In genomic region chr1:39901486-39902120, GRCh38 we compare ENCODE assay signal across 8 cellular contexts. TPM values are rescaled to one million over a fixed set of nuclear protein-coding genes. Genes with fewer than 3 reads are reported as not detected.
A peak's percentile ranks its signal among the peaks of the same experiment; 100 is the strongest.
DNase-seq lines count a peak whose midpoint lies in the region; ATAC-seq and TF ChIP-seq lines count a peak whose summit lies in the region.

MYCL (minus strand) TSS chr1:39901917; CDS start chr1:39901434, 483 bp downstream.

- H3K36me3 Mint-ChIP-seq in CD8-positive, alpha-beta T cell: no peaks in the 10 kb centered on the region
- H3K36me3 Mint-ChIP-seq in activated T-cell treated with anti-CD3 and anti-CD28 coated beads, Interleukin-2, amount 50 U/mL, for 4 hours (ENCODE audit: insufficient read depth): no peaks in the 10 kb centered on the region
- H3K36me3 Mint-ChIP-seq in natural killer cell: no peaks in the 10 kb centered on the region
- H3K36me3 Mint-ChIP-seq in stimulated activated naive CD8-positive, alpha-beta T cell treated with anti-CD3 and anti-CD28 coated beads, Interleukin-15, Interleukin-2, amounts not matched to agents 100 ng/mL and 50 ng/mL, for 24 hours (ENCODE audit: low read depth): no peaks in the 10 kb centered on the region

- H3F3A ChIP-seq in PC-3 (ENCODE audit: low read length, unreplicated experiment): no peaks in the 10 kb centered on the region

- peak within 1 kb of the TSS; percentile 99 for H3K4me2 ChIP-seq in PC-3 (ENCODE audit: low read length)

- no peaks in the 10 kb centered on the region for H3K79me2 ChIP-seq in PC-3 (ENCODE audit: low read length)

- no peaks in the 10 kb centered on the region for H3K9me3 Mint-ChIP-seq in CD8-positive, alpha-beta T cell
- no peaks in the 10 kb centered on the region for H3K9me3 Mint-ChIP-seq in activated T-cell treated with anti-CD3 and anti-CD28 coated beads, Interleukin-2, amount 50 U/mL, for 4 hours
- H3K9me3 Mint-ChIP-seq in natural killer cell: no peaks in the 10 kb centered on the region
- no peaks in the 10 kb centered on the region for H3K9me3 Mint-ChIP-seq in stimulated activated naive CD8-positive, alpha-beta T cell treated with anti-CD3 and anti-CD28 coated beads, Interleukin-15, Interleukin-2, amounts not matched to agents 100 ng/mL and 50 ng/mL, for 24 hours

- CTCF ChIA-PET in CD8-positive, alpha-beta T cell (lab: Charles Lee): interaction anchor here (0.9 to 10.7 kb wide), 25 partner anchors 8 to 159 kb away, joined by 3 to 149 read pairs (median 5); partner anchors contain the start of gene TRIT1
- CTCF ChIA-PET in PC-3 (lab: Charles Lee): interaction anchor here (0.6 to 1.5 kb wide), 11 partner anchors 8 to 163 kb away, joined by 3 to 26 read pairs (median 5); partner anchors contain the start of genes PPIE and TRIT1

- H3K4me1 Mint-ChIP-seq in CD8-positive, alpha-beta T cell (ENCODE audit: low read depth): peaks cover 7% of the 10 kb centered on the region
- H3K4me1 Mint-ChIP-seq in activated T-cell treated with anti-CD3 and anti-CD28 coated beads, Interleukin-2, amount 50 U/mL, for 4 hours (ENCODE audit: low read depth): peaks cover 7% of the 10 kb centered on the region
- peaks cover 0 to 12% of the 10 kb centered on the region in 2 donors for H3K4me1 Mint-ChIP-seq in natural killer cell
- H3K4me1 Mint-ChIP-seq in stimulated activated naive CD8-positive, alpha-beta T cell treated with anti-CD3 and anti-CD28 coated beads, Interleukin-15, Interleukin-2, amounts not matched to agents 100 ng/mL and 50 ng/mL, for 24 hours (ENCODE audit: low read depth): no peaks in the 10 kb centered on the region

- no peaks in the 10 kb centered on the region for H3K36me3 ChIP-seq in CD8-positive, alpha-beta T cell (ENCODE audit: insufficient read depth, low read length)
- no peaks in the 10 kb centered on the region for H3K36me3 ChIP-seq in PC-3 (ENCODE audit: low read depth, low read length)

- no peaks in the 10 kb centered on the region for H4K20me1 ChIP-seq in PC-3 (ENCODE audit: low read length)

- H3K27ac Mint-ChIP-seq in CD8-positive, alpha-beta T cell: no peak within 1 kb of the TSS
- no peak within 1 kb of the TSS for H3K27ac Mint-ChIP-seq in natural killer cell
- no peak within 1 kb of the TSS for H3K27ac Mint-ChIP-seq in stimulated activated naive CD8-positive, alpha-beta T cell treated with anti-CD3 and anti-CD28 coated beads, Interleukin-15, Interleukin-2, amounts not matched to agents 100 ng/mL and 50 ng/mL, for 24 hours

- H3K4me3 ChIP-seq in CD8-positive, alpha-beta T cell (ENCODE audit: low read depth, low read length): peak within 1 kb of the TSS; percentile 66
- H3K4me3 ChIP-seq in PC-3 (ENCODE audit: low read length) (peak within 1 kb of the TSS; percentile 86), fibroblast of mammary gland (ENCODE audit: control insufficient read depth, low read depth, low read length) (peak within 1 kb of the TSS; percentile 49)

- no TSS peak for BruUV-seq in PC-3 (replicated peaks; lab: Mats Ljungman, UMichigan)

- H3K9me3 ChIP-seq in CD8-positive, alpha-beta T cell (ENCODE audit: low read length): no peaks in the 10 kb centered on the region
- no peaks in the 10 kb centered on the region for H3K9me3 ChIP-seq in PC-3 (ENCODE audit: low read length)

- peak in 6 of 7 experiments; percentile 43 to 70 (median 61) for DNase-seq in CD8-positive, alpha-beta T cell
- peak; percentile 94 for DNase-seq in PC-3
- DNase-seq in activated T-cell treated with anti-CD3 and anti-CD28 coated beads, Interleukin-2, amount 50 U/mL, for 4 hours: peak; percentile 56
- DNase-seq in fibroblast of mammary gland (ENCODE audit: low read depth): peak; percentile 39
- peak; percentile 42 for DNase-seq in natural killer cell

- peaks cover 56% of the 10 kb centered on the region for H3K27me3 Mint-ChIP-seq in CD8-positive, alpha-beta T cell (ENCODE audit: low read depth)
- H3K27me3 Mint-ChIP-seq in activated T-cell treated with anti-CD3 and anti-CD28 coated beads, Interleukin-2, amount 50 U/mL, for 4 hours (ENCODE audit: low read depth): peaks cover 62% of the 10 kb centered on the region
- peaks cover 42 to 55% of the 10 kb centered on the region in 2 donors for H3K27me3 Mint-ChIP-seq in natural killer cell (ENCODE audit: low read depth in 2 of 2)
- peaks cover 61% of the 10 kb centered on the region for H3K27me3 Mint-ChIP-seq in stimulated activated naive CD8-positive, alpha-beta T cell treated with anti-CD3 and anti-CD28 coated beads, Interleukin-15, Interleukin-2, amounts not matched to agents 100 ng/mL and 50 ng/mL, for 24 hours

- H3K27me3 ChIP-seq in CD8-positive, alpha-beta T cell (ENCODE audit: insufficient read depth, low read length): peaks cover 18% of the 10 kb centered on the region
- no peaks in the 10 kb centered on the region for H3K27me3 ChIP-seq in PC-3 (ENCODE audit: low read length)

- peak within 1 kb of the TSS; percentile 55 for H3K9ac ChIP-seq in PC-3 (ENCODE audit: low read length)

- no peaks in the 10 kb centered on the region for H3K9me2 ChIP-seq in PC-3 (replicated peaks; ENCODE audit: low read length)

- peak within 1 kb of the TSS; percentile 89 for H2AFZ ChIP-seq in PC-3 (ENCODE audit: low read length)

- POLR2A ChIA-PET in CD8-positive, alpha-beta T cell (lab: Charles Lee): interaction anchor here (0.8 to 2.0 kb wide), 2 partner anchors 17 to 84 kb away, joined by 7 to 8 read pairs; no protein-coding TSS in a partner anchor
- POLR2A ChIA-PET in PC-3 (lab: Charles Lee; ENCODE audit: unreplicated experiment): interaction anchor here (0.6 to 1.5 kb wide), 2 partner anchors 55 to 65 kb away, joined by 3 to 8 read pairs; no protein-coding TSS in a partner anchor

- peak; percentile 81 for ATAC-seq in CD8-positive, alpha-beta T cell
- ATAC-seq in GM19397 (IDR thresholded peaks at IDR 0.05; ENCODE audit: unreplicated experiment) (peak; percentile 54), HG03521 (IDR thresholded peaks at IDR 0.05; ENCODE audit: unreplicated experiment) (peak; percentile 57), PC-3 (peak; percentile 87), natural killer cell (peak; percentile 74 to 78 (median 78))
- peak; percentile 80 to 81 for ATAC-seq in activated T-cell treated with anti-CD3 and anti-CD28 coated beads, Interleukin-2, amount 50 U/mL, for 4 hours

- intact Hi-C loops in CD8-positive, alpha-beta T cell (cut with DNase I, micrococcal nuclease): loop anchor here (1.0 kb wide), 2 partner anchors 18 to 85 kb away; partner anchors contain the start of gene TRIT1 (in 2 of the 2)
- intact Hi-C loops in PC-3 (cut with micrococcal nuclease): loop anchor here (1.0 to 2.0 kb wide), 4 partner anchors 8 to 84 kb away; no protein-coding TSS in a partner anchor
- intact Hi-C loops in natural killer cell (cut with micrococcal nuclease): loop anchor here (5.0 kb wide), 1 partner anchor 84 kb away; no protein-coding TSS in a partner anchor

- peak within 1 kb of the TSS; percentile 77 for H3K4me3 Mint-ChIP-seq in CD8-positive, alpha-beta T cell
- H3K4me3 Mint-ChIP-seq in activated T-cell treated with anti-CD3 and anti-CD28 coated beads, Interleukin-2, amount 50 U/mL, for 4 hours: peak within 1 kb of the TSS; percentile 71
- peak within 1 kb of the TSS; percentile 75 for H3K4me3 Mint-ChIP-seq in natural killer cell
- peak within 1 kb of the TSS; percentile 69 for H3K4me3 Mint-ChIP-seq in stimulated activated naive CD8-positive, alpha-beta T cell treated with anti-CD3 and anti-CD28 coated beads, Interleukin-15, Interleukin-2, amounts not matched to agents 100 ng/mL and 50 ng/mL, for 24 hours

- TF ChIP-seq CTCF in CD8-positive, alpha-beta T cell (IDR thresholded peaks at IDR 0.05): no peak
- no peak for TF ChIP-seq CTCF in PC-3 (conservative IDR thresholded peaks at IDR 0.05; ENCODE audit: low read depth, low read length)
- no peak for TF ChIP-seq CTCF in fibroblast of mammary gland (conservative IDR thresholded peaks at IDR 0.05; ENCODE audit: control insufficient read depth, insufficient read depth, low read depth, low read length)
- TF ChIP-seq CTCF in natural killer cell (IDR thresholded peaks at IDR 0.05): no peak

- no peak within 1 kb of the TSS for H3K27ac ChIP-seq in CD8-positive, alpha-beta T cell (ENCODE audit: low read depth, low read length)
- H3K27ac ChIP-seq in PC-3 (ENCODE audit: low read length): 0 out of 2 replicates have a peak within 1 kb of the TSS, but pooled peaks have one; percentile 10

- peaks cover 4% of the 10 kb centered on the region for H3K4me1 ChIP-seq in CD8-positive, alpha-beta T cell (ENCODE audit: insufficient read depth, low read length)
- H3K4me1 ChIP-seq in PC-3 (ENCODE audit: insufficient read depth, low read length): peaks cover 7% of the 10 kb centered on the region; the same call in 1 of the 2 replicates

RNA-seq across cellular contexts. Expression of gene MYCL, which starts in this region (rescaled TPM):
- under 1 TPM in 1 of 2 experiments, not detected in 1; 0.22 TPM for total RNA-seq in CD8-positive, alpha-beta T cell
- total RNA-seq in PC-3 (2014; rRNA removed) (4.0 and 6.6 TPM in 2 replicates), natural killer cell (1 to 10 TPM in 1 of 3 donors, under 1 TPM in 2; 0.70 to 1.9 (median 0.92) TPM)
- total RNA-seq in activated T-cell treated with anti-CD3 and anti-CD28 coated beads, Interleukin-2, amount 50 U/mL, for 4 hours: under 1 TPM; 0.08 to 0.38 (median 0.18) TPM

Comparison
In these comparisons a context has a peak if more than half of its experiments do, and no peak if none do; other contexts are left out.
1. Peak in DNase-seq, ATAC-seq and H3K4me3 ChIP-seq in CD8-positive, alpha-beta T cell; RNA of the gene not detected or under 1 TPM.
2. Peak in DNase-seq and ATAC-seq in activated T-cell treated with anti-CD3 and anti-CD28 coated beads, Interleukin-2, amount 50 U/mL, for 4 hours; RNA of the gene not detected or under 1 TPM.
3. DNase-seq: peak in every context shown above with its lines; median percentile 94 in PC-3; 61 in CD8-positive, alpha-beta T cell; 56 in activated T-cell treated with anti-CD3 and anti-CD28 coated beads, Interleukin-2, amount 50 U/mL, for 4 hours; 42 in natural killer cell; 39 in fibroblast of mammary gland.